Comparison of ENCODE assay signal across 8 cellular contexts in genomic region chr10:100996678-100997363, GRCh38. TPM values are rescaled to one million over a fixed set of nuclear protein-coding genes. Genes with fewer than 3 reads are reported as not detected.
DNase-seq lines count a peak whose midpoint lies in the region; ATAC-seq and TF ChIP-seq lines count a peak whose summit lies in the region.

No MANE protein-coding gene starts in this region.

- peaks cover 31% of the 10 kb centered on the region for H3K4me1 ChIP-seq in osteoblast (ENCODE audit: insufficient read depth, low read length)

- ATAC-seq in Right ventricle myocardium superior (ENCODE audit: poor library complexity) (peak; percentile 0), Right ventricle myocardium inferior (no peak)

- H3K36me3 ChIP-seq in osteoblast (ENCODE audit: insufficient read depth, low read length): peaks cover 12% of the 10 kb centered on the region

- H3K4me3 ChIP-seq in fibroblast of pulmonary artery (replicated peaks; ENCODE audit: low read depth, low read length) (peak overlapping the region; percentile 89), osteoblast (ENCODE audit: insufficient read depth, low read length) (peak overlapping the region; percentile 88)

- no peaks in the 10 kb centered on the region for H3K9me3 ChIP-seq in osteoblast (ENCODE audit: low read depth, low read length)

- intact Hi-C loops in Right ventricle myocardium superior (cut with DNase I) (no loop called here), Right ventricle myocardium inferior (cut with DNase I) (no loop called here)

- DNase-seq in Right ventricle myocardium superior (no peak), Right ventricle myocardium inferior (ENCODE audit: missing footprints) (no peak), NCI-H146 (lab: John Stamatoyannopoulos, UW) (peak; percentile 50), fibroblast of pulmonary artery (ENCODE audit: low read depth) (no peak), osteoblast (ENCODE audit: insufficient read length, low spot score, missing footprints) (peak; percentile 93), mesenteric fat pad (ENCODE audit: low spot score) (no peak), SHP77 treated with DMSO at 0.1 percent for 48 hours (lab: John Stamatoyannopoulos, UW) (no peak)
- DNase-seq in activated T-cell treated with anti-CD3 and anti-CD28 coated beads, Interleukin-2, amount 50 U/mL, for 48 hours: peak; percentile 41 to 73

- H4K20me1 ChIP-seq in osteoblast (ENCODE audit: insufficient read depth, low read length): peaks cover 4% of the 10 kb centered on the region

- H3K79me2 ChIP-seq in osteoblast (ENCODE audit: insufficient read depth, low read length): peaks cover 21% of the 10 kb centered on the region

- no peak for TF ChIP-seq CTCF in fibroblast of pulmonary artery (IDR thresholded peaks at IDR 0.05; ENCODE audit: low read length, missing control alignments)
- no peak for TF ChIP-seq CTCF in osteoblast (IDR thresholded peaks at IDR 0.05; ENCODE audit: extremely low read depth, low read depth, low read length)

- H3K27ac ChIP-seq in osteoblast (ENCODE audit: low read depth, low read length): no peak overlapping the region

- no peaks in the 10 kb centered on the region for H3K27me3 ChIP-seq in osteoblast (ENCODE audit: insufficient read depth, low read length)

- peak overlapping the region; percentile 99 for H3K4me2 ChIP-seq in osteoblast (ENCODE audit: insufficient read depth, low read length)

- peak overlapping the region; percentile 85 for H2AFZ ChIP-seq in osteoblast (ENCODE audit: low read length)

RNA-seq across cellular contexts. Expression of gene LZTS2, which starts 2.8 kb away (rescaled TPM):
- total RNA-seq in Right ventricle myocardium superior (39.1 TPM), Right ventricle myocardium inferior (43.4 TPM), osteoblast (117 and 127 TPM in 2 replicates), mesenteric fat pad (102 TPM)

RNA-seq across cellular contexts. Expression of gene TWNK, which starts 9.5 kb away (rescaled TPM):
- 6.4 TPM for total RNA-seq in Right ventricle myocardium superior
- total RNA-seq in Right ventricle myocardium inferior: 6.6 TPM
- 3.2 and 3.3 TPM in 2 replicates for total RNA-seq in osteoblast
- 7.5 TPM for total RNA-seq in mesenteric fat pad

RNA-seq across cellular contexts. Expression of gene MRPL43, which starts 9.5 kb away (rescaled TPM):
- total RNA-seq in Right ventricle myocardium superior (55.4 TPM), Right ventricle myocardium inferior (58.3 TPM), osteoblast (48.5 and 55.7 TPM in 2 replicates), mesenteric fat pad (61.7 TPM)

RNA-seq across cellular contexts. Expression of gene SEMA4G, which starts 27.5 kb away (rescaled TPM):
- total RNA-seq in Right ventricle myocardium superior (0.86 TPM), Right ventricle myocardium inferior (1.5 TPM), osteoblast (under 0.01 and 0.29 TPM in 2 replicates), mesenteric fat pad (1.4 TPM)

RNA-seq across cellular contexts. Expression of gene PDZD7, which starts 34.1 kb away (rescaled TPM):
- total RNA-seq in Right ventricle myocardium superior (0.38 TPM), Right ventricle myocardium inferior (0.22 TPM), osteoblast (0.72 and 1.2 TPM in 2 replicates), mesenteric fat pad (0.55 TPM)

Comparison
In these comparisons a context has a peak if more than half of its experiments do, and no peak if none do; other contexts are left out.
1. DNase-seq: peak in NCI-H146 (single experiment), activated T-cell treated with anti-CD3 and anti-CD28 coated beads, Interleukin-2, amount 50 U/mL, for 48 hours (2 of 2) and osteoblast (single experiment); none in Right ventricle myocardium superior (single experiment), Right ventricle myocardium inferior (single experiment), fibroblast of pulmonary artery (single experiment), mesenteric fat pad (single experiment) and SHP77 treated with DMSO at 0.1 percent for 48 hours (single experiment).